19 cellular contexts compared by ENCODE assay signal in genomic region chr10:92789826-92790225, GRCh38. TPM values are rescaled to one million over a fixed set of nuclear protein-coding genes. Genes with fewer than 3 reads are reported as not detected.
DNase-seq lines count a peak whose midpoint lies in the region; ATAC-seq and TF ChIP-seq lines count a peak whose summit lies in the region.
"Had no signal": no experiment of that assay in that cellular context is flagged by ENCODE, and none has a peak within 500 bp of the region (broad histone marks: within the 10 kb centered on the region; RNA-seq: fewer than 3 reads in every experiment).

No MANE protein-coding gene starts in this region.

- no peak; the same call in 1 of the 2 replicates for ATAC-seq in WTC11
- ATAC-seq in stimulated activated naive B cell treated with anti-CD40 and anti-IgM and Interleukin-4, amounts not matched to agents 10 μg/mL and 1 μg/mL and 100 μg/mL, for 72 hours (replicated peaks), result peak in 1 of 2 donors; percentile 23

- H3K4me1 Mint-ChIP-seq in WTC11, result peaks cover 32% of the 10 kb centered on the region
- peaks cover 22 to 47% of the 10 kb centered on the region in 2 donors for H3K4me1 Mint-ChIP-seq in stimulated activated naive B cell treated with anti-CD40 and anti-IgM and Interleukin-4, amounts not matched to agents 10 μg/mL and 1 μg/mL and 100 μg/mL, for 72 hours

- H4K5ac ChIP-seq in mesendoderm (ENCODE audit: low read length), result no peak overlapping the region

- H3K27ac ChIP-seq in mesendoderm (ENCODE audit: low read depth, low read length) (no peak overlapping the region), mesenchymal stem cell (ENCODE audit: low read length, poor library complexity, severe bottlenecking) (no peak overlapping the region), WERI-Rb-1 (no peak overlapping the region)
- H3K27ac ChIP-seq: RWPE1 had no signal

- POLR2A ChIA-PET in WTC11 (lab: Charles Lee), result no interaction called here

- no peak overlapping the region for H4K8ac ChIP-seq in mesendoderm (ENCODE audit: low read depth, low read length)
- H4K8ac ChIP-seq in mesenchymal stem cell (ENCODE audit: low read length), result no peak overlapping the region

- H3K56ac ChIP-seq in mesendoderm (ENCODE audit: low read length), result no peak overlapping the region

- CTCF ChIA-PET in WTC11 (lab: Charles Lee), result interaction anchor here (1.0 to 2.8 kb wide), 2 partner anchors 49 kb away, joined by 3 to 12 read pairs; no protein-coding TSS in a partner anchor

- peaks cover 3% of the 10 kb centered on the region; the same call in 1 of the 2 replicates for H3K27me3 Mint-ChIP-seq in WTC11 (ENCODE audit: low read depth)
- H3K27me3 Mint-ChIP-seq in stimulated activated naive B cell treated with anti-CD40 and anti-IgM and Interleukin-4, amounts not matched to agents 10 μg/mL and 1 μg/mL and 100 μg/mL, for 72 hours, result no peaks in the 10 kb centered on the region

- peak overlapping the region in 1 of 2 experiments; percentile 85 for H3K14ac ChIP-seq in mesenchymal stem cell (ENCODE audit: low read length in 2 of 2)

- DNase-seq in NCI-H82 (lab: John Stamatoyannopoulos, UW) (peak; percentile 34), NCI-H82 treated with DMSO at 0.1 percent for 48 hours (lab: John Stamatoyannopoulos, UW; ENCODE audit: unreplicated experiment) (no peak), WTC11 (ENCODE audit: low spot score) (no peak), mesendoderm (peak; percentile 80), mesenchymal stem cell (no peak), NCI-H2081 treated with DMSO at 0.1 percent for 48 hours (lab: John Stamatoyannopoulos, UW) (no peak), WERI-Rb-1 (no peak)
- DNase-seq in stimulated activated naive B cell treated with anti-CD40 and anti-IgM and Interleukin-4, amounts not matched to agents 10 μg/mL and 1 μg/mL and 100 μg/mL, for 72 hours, result no peak
- DNase-seq: CD4-positive, alpha-beta T cell; COR-L47; DMS79; H7; KG1; NCI-H1694; NCI-H2081; NCI-H69; SHP77 treated with DMSO at 0.1 percent for 48 hours; SK-N-SH had no signal

- H3K4ac ChIP-seq in mesendoderm (ENCODE audit: low read depth, low read length), result no peak overlapping the region
- no peak overlapping the region for H3K4ac ChIP-seq in mesenchymal stem cell (ENCODE audit: low read depth in 1 of 2, low read length in 2 of 2)

- no peaks in the 10 kb centered on the region for H3K4me1 ChIP-seq in mesendoderm (ENCODE audit: control insufficient read depth, low read depth, low read length)
- no peaks in the 10 kb centered on the region for H3K4me1 ChIP-seq in mesenchymal stem cell (ENCODE audit: control insufficient read depth, insufficient read depth, low read depth, low read length)

- H4K91ac ChIP-seq in mesenchymal stem cell (ENCODE audit: low read length), result no peak overlapping the region

- H2BK5ac ChIP-seq in mesendoderm (ENCODE audit: low read length) (no peak overlapping the region), mesenchymal stem cell (ENCODE audit: low read depth, low read length, poor library complexity, severe bottlenecking) (no peak overlapping the region)

- H2BK12ac ChIP-seq in mesenchymal stem cell (ENCODE audit: low read length in 2 of 2), result no peak overlapping the region

- TF ChIP-seq CTCF in WTC11 (IDR thresholded peaks at IDR 0.05) (no peak), WERI-Rb-1 (IDR thresholded peaks at IDR 0.05; ENCODE audit: low read depth, low read length) (no peak)

- no peaks in the 10 kb centered on the region for H3K79me2 ChIP-seq in mesendoderm (ENCODE audit: control insufficient read depth, insufficient read depth, low read length)

- no peaks in the 10 kb centered on the region for H3K36me3 Mint-ChIP-seq in WTC11
- no peaks in the 10 kb centered on the region for H3K36me3 Mint-ChIP-seq in stimulated activated naive B cell treated with anti-CD40 and anti-IgM and Interleukin-4, amounts not matched to agents 10 μg/mL and 1 μg/mL and 100 μg/mL, for 72 hours

- H3K9me3 ChIP-seq in mesenchymal stem cell (ENCODE audit: control insufficient read depth, low read length) (no peaks in the 10 kb centered on the region), WERI-Rb-1 (ENCODE audit: severe bottlenecking) (peaks cover 3% of the 10 kb centered on the region)
- H3K9me3 ChIP-seq: SK-N-SH had no signal

- H3K4me2 ChIP-seq in mesendoderm (ENCODE audit: low read length) (no peak overlapping the region), mesenchymal stem cell (ENCODE audit: low read length, poor library complexity, severe bottlenecking) (no peak overlapping the region)
- H3K4me2 ChIP-seq: SK-N-SH had no signal

- H2AK5ac ChIP-seq in mesendoderm (ENCODE audit: low read length), result no peak overlapping the region
- no peak overlapping the region for H2AK5ac ChIP-seq in mesenchymal stem cell (ENCODE audit: low read length, severe bottlenecking)

- no peak overlapping the region for H3K23ac ChIP-seq in mesendoderm (ENCODE audit: low read length)
- H3K23ac ChIP-seq in mesenchymal stem cell (ENCODE audit: low read length in 2 of 2), result no peak overlapping the region

- H3K79me1 ChIP-seq in mesendoderm (ENCODE audit: low read length) (no peaks in the 10 kb centered on the region), mesenchymal stem cell (replicated peaks; ENCODE audit: low read length, poor library complexity, severe bottlenecking) (no peaks in the 10 kb centered on the region)

- H3K27me3 ChIP-seq in mesendoderm (ENCODE audit: insufficient read depth, low read length, poor library complexity) (no peaks in the 10 kb centered on the region), mesenchymal stem cell (ENCODE audit: control insufficient read depth in 1 of 2, insufficient read depth in 1 of 2, low read length in 2 of 2) (peaks cover 8 to 31% of the 10 kb centered on the region in 2 experiments), WERI-Rb-1 (ENCODE audit: insufficient read depth, low read depth, severe bottlenecking) (no peaks in the 10 kb centered on the region)

- no peaks in the 10 kb centered on the region for H3K36me3 ChIP-seq in mesendoderm (ENCODE audit: control insufficient read depth, insufficient read depth, low read length)
- H3K36me3 ChIP-seq in mesenchymal stem cell (ENCODE audit: control insufficient read depth in 1 of 2, insufficient read depth in 2 of 2, low read depth in 1 of 2, low read length in 2 of 2), result no peaks in the 10 kb centered on the region
- no peaks in the 10 kb centered on the region for H3K36me3 ChIP-seq in WERI-Rb-1

- H3K9me3 Mint-ChIP-seq in WTC11, result no peaks in the 10 kb centered on the region
- H3K9me3 Mint-ChIP-seq in stimulated activated naive B cell treated with anti-CD40 and anti-IgM and Interleukin-4, amounts not matched to agents 10 μg/mL and 1 μg/mL and 100 μg/mL, for 72 hours, result no peaks in the 10 kb centered on the region
- H3K9me3 Mint-ChIP-seq: CD4-positive, alpha-beta T cell had no signal

- H2AFZ ChIP-seq in mesenchymal stem cell (ENCODE audit: low read depth, low read length), result no peak overlapping the region

- H2BK120ac ChIP-seq in mesendoderm (ENCODE audit: low read depth, low read length), result no peak overlapping the region
- H2BK120ac ChIP-seq in mesenchymal stem cell (ENCODE audit: low read depth, low read length), result no peak overlapping the region

- H3K27ac Mint-ChIP-seq in WTC11, result peak overlapping the region; percentile 21; the same call in 1 of the 2 replicates
- H3K27ac Mint-ChIP-seq in stimulated activated naive B cell treated with anti-CD40 and anti-IgM and Interleukin-4, amounts not matched to agents 10 μg/mL and 1 μg/mL and 100 μg/mL, for 72 hours, result peak overlapping the region; percentile 97
- H3K27ac Mint-ChIP-seq: CD4-positive, alpha-beta T cell had no signal

- H3K4me3 Mint-ChIP-seq in WTC11, result no peak overlapping the region
- H3K4me3 Mint-ChIP-seq in stimulated activated naive B cell treated with anti-CD40 and anti-IgM and Interleukin-4, amounts not matched to agents 10 μg/mL and 1 μg/mL and 100 μg/mL, for 72 hours, result no peak overlapping the region
- H3K4me3 Mint-ChIP-seq: CD4-positive, alpha-beta T cell had no signal

- no CpG with 5 or more reads among the region's 5 CpGs for whole genome bisulfite sequencing in mesendoderm (ENCODE audit: extremely low coverage, insufficient coverage, low lambda C conversion rate)
- 49% methylated on average over 4 of the region's 5 CpGs for WGBS in mesenchymal stem cell

- no peak overlapping the region for H2BK15ac ChIP-seq in mesendoderm (replicated peaks; ENCODE audit: low read depth)
- no peak overlapping the region for H2BK15ac ChIP-seq in mesenchymal stem cell (ENCODE audit: low read depth, poor library complexity, severe bottlenecking)

- H3K4me3 ChIP-seq in mesendoderm (ENCODE audit: low read length) (no peak overlapping the region), mesenchymal stem cell (ENCODE audit: insufficient read depth in 1 of 2, low read depth in 1 of 2, low read length in 2 of 2) (no peak overlapping the region), WERI-Rb-1 (ENCODE audit: low read depth, low read length) (no peak overlapping the region)

- H3K9ac ChIP-seq in mesendoderm (ENCODE audit: low read length) (no peak overlapping the region), mesenchymal stem cell (ENCODE audit: low read length) (no peak overlapping the region)
- H3K9ac ChIP-seq: SK-N-SH had no signal

- H3K18ac ChIP-seq in mesendoderm (ENCODE audit: low read length) (no peak overlapping the region), mesenchymal stem cell (ENCODE audit: low read depth in 1 of 2, low read length in 2 of 2) (no peak overlapping the region)

TF ChIP-seq in WTC11, 78 proteins besides CTCF, POLR2A, EP300 and RAD21:
- TF ChIP-seq MYBL2 (CRISPR knock-in tag; IDR thresholded peaks at IDR 0.05), result no peak
TF ChIP-seq in WTC11: peak in this region for 0.

RNA-seq across cellular contexts. Expression of gene EXOC6, which starts 58.5 kb away (rescaled TPM):
- total RNA-seq in WTC11 (2021), result 4.4 to 5.0 TPM (median 4.5 TPM) in 3 replicates
- 5.3 TPM for polyA plus RNA-seq in mesendoderm (2013, experiment 1 of 2)
- 5.2 TPM for polyA plus RNA-seq in mesendoderm (2013, experiment 2 of 2)
- 6.3 TPM for polyA plus RNA-seq in mesenchymal stem cell (2013, experiment 1 of 2)
- polyA plus RNA-seq in mesenchymal stem cell (2013, experiment 2 of 2), result 6.8 TPM

Comparison
In these comparisons a context has a peak if more than half of its experiments do, and no peak if none do; other contexts are left out.
1. DNase-seq: peak in NCI-H82 (single experiment) and mesendoderm (single experiment); none in NCI-H82 treated with DMSO at 0.1 percent for 48 hours (single experiment), WTC11 (single experiment), stimulated activated naive B cell treated with anti-CD40 and anti-IgM and Interleukin-4, amounts not matched to agents 10 μg/mL and 1 μg/mL and 100 μg/mL, for 72 hours (single experiment), mesenchymal stem cell (single experiment), NCI-H2081 treated with DMSO at 0.1 percent for 48 hours (single experiment) and WERI-Rb-1 (single experiment).